ENCODE assay signal across 1 cellular context in genomic region chr7:7731732-7732131, GRCh38.
TF ChIP-seq lines count a peak whose summit lies in the region.

No MANE protein-coding gene starts in this region.

TF ChIP-seq in HepG2, 621 proteins besides CTCF, POLR2A, EP300 and RAD21 (continued from another document and continues in another):
- TF ChIP-seq SAP130 (CRISPR knock-in tag; IDR thresholded peaks at IDR 0.05; ENCODE audit: low read depth) (peak; percentile 46; the same call in 1 of the 2 replicates), TCF7L2 (IDR thresholded peaks at IDR 0.05; ENCODE audit: low read depth, low read length) (peak; percentile 16; the same call in 1 of the 2 replicates), CREM (IDR thresholded peaks at IDR 0.05) (peak; percentile 56; the same call in 1 of the 2 replicates), CREM (CRISPR knock-in tag; IDR thresholded peaks at IDR 0.05) (no peak), TCF12 (IDR thresholded peaks at IDR 0.05) (no peak), TCF12 (CRISPR knock-in tag; IDR thresholded peaks at IDR 0.05) (no peak), ZNF234 (CRISPR knock-in tag; conservative IDR thresholded peaks at IDR 0.05) (no peak), KLF6 (CRISPR knock-in tag; IDR thresholded peaks at IDR 0.05) (no peak), EHMT2 (IDR thresholded peaks at IDR 0.05; ENCODE audit: borderline replicate concordance, low read depth, low read length) (no peak), MEIS1 (CRISPR knock-in tag; IDR thresholded peaks at IDR 0.05; ENCODE audit: borderline replicate concordance) (no peak), SOX6 (IDR thresholded peaks at IDR 0.05) (no peak), SOX6 (CRISPR knock-in tag; IDR thresholded peaks at IDR 0.05) (peak; percentile 73; the same call in 1 of the 2 replicates), HMG20B (CRISPR knock-in tag; conservative IDR thresholded peaks at IDR 0.05) (peak; percentile 54; the same call in 1 of the 2 replicates), HOXA3 (CRISPR knock-in tag; IDR thresholded peaks at IDR 0.05) (no peak), NFAT5 (CRISPR knock-in tag; IDR thresholded peaks at IDR 0.05) (no peak), ZBTB38 (CRISPR knock-in tag; IDR thresholded peaks at IDR 0.05) (no peak), ZNF644 (CRISPR knock-in tag; IDR thresholded peaks at IDR 0.05; ENCODE audit: low read depth) (peak; percentile 59; the same call in 1 of the 2 replicates), ZNF792 (CRISPR knock-in tag; IDR thresholded peaks at IDR 0.05) (0 out of 2 replicates have a peak, but pooled peaks have one; percentile 61), PITX1 (CRISPR knock-in tag; IDR thresholded peaks at IDR 0.05) (no peak), ZSCAN21 (CRISPR knock-in tag; IDR thresholded peaks at IDR 0.05; ENCODE audit: borderline replicate concordance) (no peak), THYN1 (CRISPR knock-in tag; IDR thresholded peaks at IDR 0.05; ENCODE audit: borderline replicate concordance, low read depth) (no peak), RCOR2 (CRISPR knock-in tag; IDR thresholded peaks at IDR 0.05) (0 out of 2 replicates have a peak, but pooled peaks have one; percentile 42), HMG20A (CRISPR knock-in tag; IDR thresholded peaks at IDR 0.05; ENCODE audit: borderline replicate concordance) (peak; percentile 96), ESRRA (CRISPR knock-in tag; IDR thresholded peaks at IDR 0.05; ENCODE audit: low read depth) (0 out of 2 replicates have a peak, but pooled peaks have one; percentile 48), HNF1B (CRISPR knock-in tag; IDR thresholded peaks at IDR 0.05) (no peak), MAZ (IDR thresholded peaks at IDR 0.05; ENCODE audit: borderline replicate concordance, low read depth, low read length) (no peak), MAZ (CRISPR knock-in tag; IDR thresholded peaks at IDR 0.05; ENCODE audit: low read depth) (no peak), ZNF296 (CRISPR knock-in tag; conservative IDR thresholded peaks at IDR 0.05) (no peak)
- TF ChIP-seq, protein P1, sequence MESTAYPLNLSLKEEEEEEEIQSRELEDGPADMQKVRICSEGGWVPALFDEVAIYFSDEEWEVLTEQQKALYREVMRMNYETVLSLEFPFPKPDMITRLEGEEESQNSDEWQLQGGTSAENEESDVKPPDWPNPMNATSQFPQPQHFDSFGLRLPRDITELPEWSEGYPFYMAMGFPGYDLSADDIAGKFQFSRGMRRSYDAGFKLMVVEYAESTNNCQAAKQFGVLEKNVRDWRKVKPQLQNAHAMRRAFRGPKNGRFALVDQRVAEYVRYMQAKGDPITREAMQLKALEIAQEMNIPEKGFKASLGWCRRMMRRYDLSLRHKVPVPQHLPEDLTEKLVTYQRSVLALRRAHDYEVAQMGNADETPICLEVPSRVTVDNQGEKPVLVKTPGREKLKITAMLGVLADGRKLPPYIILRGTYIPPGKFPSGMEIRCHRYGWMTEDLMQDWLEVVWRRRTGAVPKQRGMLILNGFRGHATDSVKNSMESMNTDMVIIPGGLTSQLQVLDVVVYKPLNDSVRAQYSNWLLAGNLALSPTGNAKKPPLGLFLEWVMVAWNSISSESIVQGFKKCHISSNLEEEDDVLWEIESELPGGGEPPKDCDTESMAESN (CRISPR knock-in tag; conservative IDR thresholded peaks at IDR 0.05), result no peak
- TF ChIP-seq, protein P2, sequence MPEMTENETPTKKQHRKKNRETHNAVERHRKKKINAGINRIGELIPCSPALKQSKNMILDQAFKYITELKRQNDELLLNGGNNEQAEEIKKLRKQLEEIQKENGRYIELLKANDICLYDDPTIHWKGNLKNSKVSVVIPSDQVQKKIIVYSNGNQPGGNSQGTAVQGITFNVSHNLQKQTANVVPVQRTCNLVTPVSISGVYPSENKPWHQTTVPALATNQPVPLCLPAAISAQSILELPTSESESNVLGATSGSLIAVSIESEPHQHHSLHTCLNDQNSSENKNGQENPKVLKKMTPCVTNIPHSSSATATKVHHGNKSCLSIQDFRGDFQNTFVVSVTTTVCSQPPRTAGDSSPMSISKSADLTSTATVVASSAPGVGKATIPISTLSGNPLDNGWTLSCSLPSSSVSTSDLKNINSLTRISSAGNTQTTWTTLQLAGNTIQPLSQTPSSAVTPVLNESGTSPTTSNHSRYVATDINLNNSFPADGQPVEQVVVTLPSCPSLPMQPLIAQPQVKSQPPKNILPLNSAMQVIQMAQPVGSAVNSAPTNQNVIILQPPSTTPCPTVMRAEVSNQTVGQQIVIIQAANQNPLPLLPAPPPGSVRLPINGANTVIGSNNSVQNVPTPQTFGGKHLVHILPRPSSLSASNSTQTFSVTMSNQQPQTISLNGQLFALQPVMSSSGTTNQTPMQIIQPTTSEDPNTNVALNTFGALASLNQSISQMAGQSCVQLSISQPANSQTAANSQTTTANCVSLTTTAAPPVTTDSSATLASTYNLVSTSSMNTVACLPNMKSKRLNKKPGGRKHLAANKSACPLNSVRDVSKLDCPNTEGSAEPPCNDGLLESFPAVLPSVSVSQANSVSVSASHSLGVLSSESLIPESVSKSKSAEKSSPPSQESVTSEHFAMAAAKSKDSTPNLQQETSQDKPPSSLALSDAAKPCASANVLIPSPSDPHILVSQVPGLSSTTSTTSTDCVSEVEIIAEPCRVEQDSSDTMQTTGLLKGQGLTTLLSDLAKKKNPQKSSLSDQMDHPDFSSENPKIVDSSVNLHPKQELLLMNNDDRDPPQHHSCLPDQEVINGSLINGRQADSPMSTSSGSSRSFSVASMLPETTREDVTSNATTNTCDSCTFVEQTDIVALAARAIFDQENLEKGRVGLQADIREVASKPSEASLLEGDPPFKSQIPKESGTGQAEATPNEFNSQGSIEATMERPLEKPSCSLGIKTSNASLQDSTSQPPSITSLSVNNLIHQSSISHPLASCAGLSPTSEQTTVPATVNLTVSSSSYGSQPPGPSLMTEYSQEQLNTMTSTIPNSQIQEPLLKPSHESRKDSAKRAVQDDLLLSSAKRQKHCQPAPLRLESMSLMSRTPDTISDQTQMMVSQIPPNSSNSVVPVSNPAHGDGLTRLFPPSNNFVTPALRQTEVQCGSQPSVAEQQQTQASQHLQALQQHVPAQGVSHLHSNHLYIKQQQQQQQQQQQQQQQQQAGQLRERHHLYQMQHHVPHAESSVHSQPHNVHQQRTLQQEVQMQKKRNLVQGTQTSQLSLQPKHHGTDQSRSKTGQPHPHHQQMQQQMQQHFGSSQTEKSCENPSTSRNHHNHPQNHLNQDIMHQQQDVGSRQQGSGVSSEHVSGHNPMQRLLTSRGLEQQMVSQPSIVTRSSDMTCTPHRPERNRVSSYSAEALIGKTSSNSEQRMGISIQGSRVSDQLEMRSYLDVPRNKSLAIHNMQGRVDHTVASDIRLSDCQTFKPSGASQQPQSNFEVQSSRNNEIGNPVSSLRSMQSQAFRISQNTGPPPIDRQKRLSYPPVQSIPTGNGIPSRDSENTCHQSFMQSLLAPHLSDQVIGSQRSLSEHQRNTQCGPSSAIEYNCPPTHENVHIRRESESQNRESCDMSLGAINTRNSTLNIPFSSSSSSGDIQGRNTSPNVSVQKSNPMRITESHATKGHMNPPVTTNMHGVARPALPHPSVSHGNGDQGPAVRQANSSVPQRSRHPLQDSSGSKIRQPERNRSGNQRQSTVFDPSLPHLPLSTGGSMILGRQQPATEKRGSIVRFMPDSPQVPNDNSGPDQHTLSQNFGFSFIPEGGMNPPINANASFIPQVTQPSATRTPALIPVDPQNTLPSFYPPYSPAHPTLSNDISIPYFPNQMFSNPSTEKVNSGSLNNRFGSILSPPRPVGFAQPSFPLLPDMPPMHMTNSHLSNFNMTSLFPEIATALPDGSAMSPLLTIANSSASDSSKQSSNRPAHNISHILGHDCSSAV (CRISPR knock-in tag; IDR thresholded peaks at IDR 0.05; ENCODE audit: borderline replicate concordance), result no peak
- TF ChIP-seq, protein P3, sequence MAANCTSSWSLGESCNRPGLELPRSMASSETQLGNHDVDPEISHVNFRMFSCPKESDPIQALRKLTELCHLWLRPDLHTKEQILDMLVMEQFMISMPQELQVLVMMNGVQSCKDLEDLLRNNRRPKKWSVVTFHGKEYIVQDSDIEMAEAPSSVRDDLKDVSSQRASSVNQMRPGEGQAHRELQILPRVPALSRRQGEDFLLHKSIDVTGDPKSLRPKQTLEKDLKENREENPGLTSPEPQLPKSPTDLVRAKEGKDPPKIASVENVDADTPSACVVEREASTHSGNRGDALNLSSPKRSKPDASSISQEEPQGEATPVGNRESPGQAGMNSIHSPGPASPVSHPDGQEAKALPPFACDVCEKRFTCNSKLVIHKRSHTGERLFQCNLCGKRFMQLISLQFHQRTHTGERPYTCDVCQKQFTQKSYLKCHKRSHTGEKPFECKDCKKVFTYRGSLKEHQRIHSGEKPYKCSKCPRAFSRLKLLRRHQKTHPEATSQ (CRISPR knock-in tag; IDR thresholded peaks at IDR 0.05; ENCODE audit: borderline replicate concordance), result no peak
- TF ChIP-seq, protein P4, sequence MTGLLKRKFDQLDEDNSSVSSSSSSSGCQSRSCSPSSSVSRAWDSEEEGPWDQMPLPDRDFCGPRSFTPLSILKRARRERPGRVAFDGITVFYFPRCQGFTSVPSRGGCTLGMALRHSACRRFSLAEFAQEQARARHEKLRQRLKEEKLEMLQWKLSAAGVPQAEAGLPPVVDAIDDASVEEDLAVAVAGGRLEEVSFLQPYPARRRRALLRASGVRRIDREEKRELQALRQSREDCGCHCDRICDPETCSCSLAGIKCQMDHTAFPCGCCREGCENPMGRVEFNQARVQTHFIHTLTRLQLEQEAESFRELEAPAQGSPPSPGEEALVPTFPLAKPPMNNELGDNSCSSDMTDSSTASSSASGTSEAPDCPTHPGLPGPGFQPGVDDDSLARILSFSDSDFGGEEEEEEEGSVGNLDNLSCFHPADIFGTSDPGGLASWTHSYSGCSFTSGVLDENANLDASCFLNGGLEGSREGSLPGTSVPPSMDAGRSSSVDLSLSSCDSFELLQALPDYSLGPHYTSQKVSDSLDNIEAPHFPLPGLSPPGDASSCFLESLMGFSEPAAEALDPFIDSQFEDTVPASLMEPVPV (CRISPR knock-in tag; IDR thresholded peaks at IDR 0.05), result no peak
- TF ChIP-seq, protein P5, sequence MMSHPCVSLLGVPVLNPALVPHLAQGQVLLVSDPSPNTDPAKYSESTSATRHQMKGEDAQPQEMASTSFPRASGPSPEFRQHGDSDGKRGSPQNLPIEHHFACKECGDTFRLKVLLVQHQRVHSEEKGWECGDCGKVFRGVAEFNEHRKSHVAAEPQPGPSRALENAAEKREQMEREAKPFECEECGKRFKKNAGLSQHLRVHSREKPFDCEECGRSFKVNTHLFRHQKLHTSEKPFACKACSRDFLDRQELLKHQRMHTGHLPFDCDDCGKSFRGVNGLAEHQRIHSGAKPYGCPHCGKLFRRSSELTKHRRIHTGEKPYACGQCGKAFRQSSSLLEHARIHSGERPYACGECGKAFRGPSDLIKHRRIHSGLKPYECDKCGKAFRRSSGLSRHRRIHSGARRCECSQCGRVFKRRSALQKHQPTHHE (CRISPR knock-in tag; IDR thresholded peaks at IDR 0.05; ENCODE audit: borderline replicate concordance), result no peak
- TF ChIP-seq, protein P6, sequence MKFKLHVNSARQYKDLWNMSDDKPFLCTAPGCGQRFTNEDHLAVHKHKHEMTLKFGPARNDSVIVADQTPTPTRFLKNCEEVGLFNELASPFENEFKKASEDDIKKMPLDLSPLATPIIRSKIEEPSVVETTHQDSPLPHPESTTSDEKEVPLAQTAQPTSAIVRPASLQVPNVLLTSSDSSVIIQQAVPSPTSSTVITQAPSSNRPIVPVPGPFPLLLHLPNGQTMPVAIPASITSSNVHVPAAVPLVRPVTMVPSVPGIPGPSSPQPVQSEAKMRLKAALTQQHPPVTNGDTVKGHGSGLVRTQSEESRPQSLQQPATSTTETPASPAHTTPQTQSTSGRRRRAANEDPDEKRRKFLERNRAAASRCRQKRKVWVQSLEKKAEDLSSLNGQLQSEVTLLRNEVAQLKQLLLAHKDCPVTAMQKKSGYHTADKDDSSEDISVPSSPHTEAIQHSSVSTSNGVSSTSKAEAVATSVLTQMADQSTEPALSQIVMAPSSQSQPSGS (CRISPR knock-in tag; IDR thresholded peaks at IDR 0.05), result no peak
